ENCODE assay signal across 2 cellular contexts in genomic region chr5:155700333-155700732, GRCh38.
TF ChIP-seq lines count a peak whose summit lies in the region.

No MANE protein-coding gene starts in this region.

TF ChIP-seq in SK-N-SH, 30 proteins besides CTCF, POLR2A, EP300 and RAD21 (continued from another document):
- TF ChIP-seq MXI1 (IDR thresholded peaks at IDR 0.05; ENCODE audit: low read depth, low read length) (no peak), PBX3 (IDR thresholded peaks at IDR 0.05) (no peak), FOXM1 (IDR thresholded peaks at IDR 0.05; ENCODE audit: low read depth) (no peak), RFX5 (IDR thresholded peaks at IDR 0.05; ENCODE audit: low read length) (no peak), RXRA (IDR thresholded peaks at IDR 0.05; ENCODE audit: borderline replicate concordance, low read depth) (no peak), MEF2A (IDR thresholded peaks at IDR 0.05; ENCODE audit: borderline replicate concordance, low read depth) (no peak), TCF12 (IDR thresholded peaks at IDR 0.05) (no peak), FOSL2 (IDR thresholded peaks at IDR 0.05; ENCODE audit: borderline replicate concordance, low read depth) (no peak), IRF3 (IDR thresholded peaks at IDR 0.05; ENCODE audit: low read depth, low read length) (no peak), ZBTB33 (IDR thresholded peaks at IDR 0.05; ENCODE audit: borderline replicate concordance, low read depth) (no peak), EZH2phosphoT487 (IDR thresholded peaks at IDR 0.05; ENCODE audit: borderline replicate concordance, low read depth) (no peak), TAF1 (IDR thresholded peaks at IDR 0.05; ENCODE audit: borderline replicate concordance, low read depth, low read length) (no peak), NFIC (IDR thresholded peaks at IDR 0.05; ENCODE audit: borderline replicate concordance) (no peak), CHD2 (IDR thresholded peaks at IDR 0.05; ENCODE audit: low read length, partially characterized antibody) (no peak), YY1 (IDR thresholded peaks at IDR 0.05; ENCODE audit: low read depth) (no peak), MAX (IDR thresholded peaks at IDR 0.05; ENCODE audit: low read depth) (no peak), NRF1 (IDR thresholded peaks at IDR 0.05; ENCODE audit: low read depth, low read length) (no peak)

TF ChIP-seq in SK-N-SH treated with all-trans-retinoic acid at 6 μM for 48 hours, 23 proteins besides CTCF, POLR2A, EP300 and RAD21 (continued from another document):
- TF ChIP-seq TSHZ2 (CRISPR knock-in tag; IDR thresholded peaks at IDR 0.05) (no peak), ARNTL (CRISPR knock-in tag; IDR thresholded peaks at IDR 0.05; ENCODE audit: borderline replicate concordance, low read depth) (no peak), SNAI2 (CRISPR knock-in tag; IDR thresholded peaks at IDR 0.05) (no peak), PATZ1 (CRISPR knock-in tag; IDR thresholded peaks at IDR 0.05; ENCODE audit: borderline replicate concordance) (no peak), ZFP30 (CRISPR knock-in tag; IDR thresholded peaks at IDR 0.05) (no peak), ESRRG (CRISPR knock-in tag; IDR thresholded peaks at IDR 0.05) (no peak), CREB5 (CRISPR knock-in tag; IDR thresholded peaks at IDR 0.05; ENCODE audit: low read depth) (no peak), GLIS3 (CRISPR knock-in tag; IDR thresholded peaks at IDR 0.05) (no peak), BACH2 (CRISPR knock-in tag; IDR thresholded peaks at IDR 0.05; ENCODE audit: borderline replicate concordance) (no peak), PPARA (CRISPR knock-in tag; IDR thresholded peaks at IDR 0.05; ENCODE audit: borderline replicate concordance) (no peak), ZC3H10 (CRISPR knock-in tag; IDR thresholded peaks at IDR 0.05) (no peak), ZFP3 (CRISPR knock-in tag; IDR thresholded peaks at IDR 0.05) (no peak), OSR1 (CRISPR knock-in tag; IDR thresholded peaks at IDR 0.05) (no peak), CSRNP3 (CRISPR knock-in tag; IDR thresholded peaks at IDR 0.05) (no peak), ZNF565 (CRISPR knock-in tag; conservative IDR thresholded peaks at IDR 0.05; ENCODE audit: low read depth) (no peak)
